Comparison of ENCODE assay signal across 9 cellular contexts in genomic region chr16:50202926-50203624, GRCh38. TPM values are rescaled to one million over a fixed set of nuclear protein-coding genes. Genes with fewer than 3 reads are reported as not detected.
DNase-seq lines count a peak whose midpoint lies in the region; ATAC-seq and TF ChIP-seq lines count a peak whose summit lies in the region.
"Had no signal": no experiment of that assay in that cellular context is flagged by ENCODE, and none has a peak within 500 bp of the region (broad histone marks: within the 10 kb centered on the region; RNA-seq: fewer than 3 reads in every experiment).

No MANE protein-coding gene starts in this region.

- TF ChIP-seq EP300 in Ishikawa (IDR thresholded peaks at IDR 0.05; ENCODE audit: borderline replicate concordance) = no peak

- no peak for ATAC-seq in effector memory CD8-positive, alpha-beta T cell (replicated peaks)
- ATAC-seq in GM21381 (IDR thresholded peaks at IDR 0.05; ENCODE audit: unreplicated experiment) (no peak), GM21528 (IDR thresholded peaks at IDR 0.05; ENCODE audit: low FRiP score, unreplicated experiment) (no peak)

- peaks cover 6% of the 10 kb centered on the region for H3K36me3 Mint-ChIP-seq in effector memory CD8-positive, alpha-beta T cell (ENCODE audit: insufficient read depth)

- H3K4me1 Mint-ChIP-seq in effector memory CD8-positive, alpha-beta T cell (ENCODE audit: low read depth in 2 of 2) = peaks cover 33 to 58% of the 10 kb centered on the region in 2 donors

- H3K9me3 Mint-ChIP-seq in effector memory CD8-positive, alpha-beta T cell = no peaks in the 10 kb centered on the region

- TF ChIP-seq CTCF in GM20000 (IDR thresholded peaks at IDR 0.05; ENCODE audit: extremely low read depth, missing control alignments) = no peak

- H3K4me3 Mint-ChIP-seq in effector memory CD8-positive, alpha-beta T cell = no peak overlapping the region

- no peak for TF ChIP-seq RAD21 in Ishikawa (IDR thresholded peaks at IDR 0.05; ENCODE audit: low read depth)

- H3K27ac Mint-ChIP-seq in effector memory CD8-positive, alpha-beta T cell = peak overlapping the region; percentile 66 to 77

- TF ChIP-seq POLR2A in erythroblast (IDR thresholded peaks at IDR 0.05; ENCODE audit: low read length) = no peak

- DNase-seq in AG08395 (ENCODE audit: low spot score) = peak; percentile 88
- DNase-seq in effector memory CD8-positive, alpha-beta T cell = no peak
- DNase-seq in myocyte (ENCODE audit: low read depth) = peak; percentile 85
- DNase-seq in GM20000 (ENCODE audit: low spot score) = no peak
- DNase-seq in erythroblast (lab: John Stamatoyannopoulos, UW) = no peak
- DNase-seq: RPMI8226 had no signal

- no peaks in the 10 kb centered on the region for H3K27me3 Mint-ChIP-seq in effector memory CD8-positive, alpha-beta T cell

TF ChIP-seq in Ishikawa, 13 proteins besides CTCF, POLR2A, EP300 and RAD21:
- TF ChIP-seq TEAD4 (IDR thresholded peaks at IDR 0.05) = peak; percentile 70
- TF ChIP-seq FOXM1 (IDR thresholded peaks at IDR 0.05; ENCODE audit: borderline replicate concordance, low read depth) = no peak
- TF ChIP-seq CEBPB (IDR thresholded peaks at IDR 0.05) = no peak
- TF ChIP-seq TCF12 (IDR thresholded peaks at IDR 0.05; ENCODE audit: low read depth) = no peak
TF ChIP-seq in Ishikawa: peak in this region for 1.

RNA-seq across cellular contexts. Expression of gene TENT4B, which starts 50.0 kb away (rescaled TPM):
- total RNA-seq in myocyte = 15.8 and 17.3 TPM in 2 replicates
- polyA plus RNA-seq in myocyte (2012) = 5.9 TPM

Comparison
In these comparisons a context has a peak if more than half of its experiments do, and no peak if none do; other contexts are left out.
1. DNase-seq: peak in AG08395 (single experiment) and myocyte (single experiment); none in effector memory CD8-positive, alpha-beta T cell (0 of 3), GM20000 (single experiment) and erythroblast (0 of 2).